Comparison of ENCODE assay signal across 17 cellular contexts in genomic region chr7:19144661-19145428, GRCh38. TPM values are rescaled to one million over a fixed set of nuclear protein-coding genes. Genes with fewer than 3 reads are reported as not detected.
DNase-seq lines count a peak whose midpoint lies in the region; ATAC-seq and TF ChIP-seq lines count a peak whose summit lies in the region.
"Had no signal": no experiment of that assay in that cellular context is flagged by ENCODE, and none has a peak within 500 bp of the region (broad histone marks: within the 10 kb centered on the region; RNA-seq: fewer than 3 reads in every experiment).

Gene FERD3L, minus strand, starts transcription at chr7:19145421. Its CDS starts 59 bp downstream, at chr7:19145362.

- H3K36me3 ChIP-seq in gastrocnemius medialis, result no peaks in the 10 kb centered on the region
- H3K36me3 ChIP-seq: colonic mucosa, gastroesophageal sphincter had no signal

- peaks cover 0 to 11% of the 10 kb centered on the region in 2 donors for H3K4me1 ChIP-seq in gastrocnemius medialis
- H3K4me1 ChIP-seq: colonic mucosa had no signal

- no peaks in the 10 kb centered on the region for H3K9me3 ChIP-seq in gastrocnemius medialis
- H3K9me3 ChIP-seq: colonic mucosa, gastroesophageal sphincter had no signal

- H3K27ac ChIP-seq in gastrocnemius medialis, result no peak within 1 kb of the TSS
- H3K27ac ChIP-seq: colonic mucosa, gastroesophageal sphincter had no signal

- H3K27me3 ChIP-seq in gastrocnemius medialis, result peaks cover 47 to 57% (median 48%) of the 10 kb centered on the region in 3 donors

- DNase-seq in GM03348 (ENCODE audit: low spot score) (peak; percentile 18), astrocyte of the hippocampus (ENCODE audit: low read depth, low spot score) (peak; percentile 10), immature natural killer cell (no peak), gastrocnemius medialis (no peak), HK-2 (ENCODE audit: unreplicated experiment) (no peak), EL (no peak)
- DNase-seq: activated CD4-positive, alpha-beta T cell treated with anti-CD3 and anti-CD28 coated beads, Interleukin-2, amount 50 U/mL, for 1 hour; activated effector memory CD4-positive, alpha-beta T cell treated with Interleukin-2 at 50 U/mL for 16 hours; CD4-positive, CD25-positive, alpha-beta regulatory T cell; colonic mucosa; NCI-H2029 treated with DMSO at 0.1 percent for 48 hours; small intestine had no signal

- H3K4me3 ChIP-seq in gastrocnemius medialis, result peak within 1 kb of the TSS in 3 of 4 donors; percentile 8 to 16 (median 14)
- H3K4me3 ChIP-seq: colonic mucosa had no signal

- no peak for ATAC-seq in gastrocnemius medialis
- ATAC-seq in HG03025 (IDR thresholded peaks at IDR 0.05; ENCODE audit: low FRiP score, unreplicated experiment), result no peak
- ATAC-seq in HG03439 (IDR thresholded peaks at IDR 0.05; ENCODE audit: unreplicated experiment), result no peak

- TF ChIP-seq CTCF in gastrocnemius medialis (IDR thresholded peaks at IDR 0.05 in 4 of 5, conservative IDR thresholded peaks at IDR 0.05 in 1 of 5), result no peak

- intact Hi-C loops in gastrocnemius medialis (cut with DNase I; ENCODE audit: low total_unique reads), result no loop called here

- TF ChIP-seq POLR2A in gastrocnemius medialis (IDR thresholded peaks at IDR 0.05), result no peak

- H3K4me1 Mint-ChIP-seq in immature natural killer cell, result peaks cover 5 to 6% of the 10 kb centered on the region in 2 donors
- H3K4me1 Mint-ChIP-seq: CD4-positive, CD25-positive, alpha-beta regulatory T cell had no signal

- H3K4me3 Mint-ChIP-seq in immature natural killer cell, result peak within 1 kb of the TSS; percentile 35 to 40 (median 39)
- H3K4me3 Mint-ChIP-seq: CD4-positive, CD25-positive, alpha-beta regulatory T cell; memory B cell had no signal

- peaks cover 0 to 3% (median 0%) of the 10 kb centered on the region in 3 donors for H3K36me3 Mint-ChIP-seq in immature natural killer cell
- H3K36me3 Mint-ChIP-seq: CD4-positive, CD25-positive, alpha-beta regulatory T cell had no signal

- in situ Hi-C loops in gastrocnemius medialis (cut with MboI; ENCODE audit: low sequenced_read_pairs in 4 of 4), result no loop called here

- H3K9me3 Mint-ChIP-seq in immature natural killer cell, result peaks cover 3 to 45% (median 6%) of the 10 kb centered on the region in 6 donors

- no peak within 1 kb of the TSS for H3K27ac Mint-ChIP-seq in immature natural killer cell
- H3K27ac Mint-ChIP-seq: CD4-positive, CD25-positive, alpha-beta regulatory T cell; memory B cell had no signal

- H3K27me3 Mint-ChIP-seq in immature natural killer cell (ENCODE audit: low read depth in 3 of 3), result peaks cover 18 to 22% (median 18%) of the 10 kb centered on the region in 3 donors

RNA-seq across cellular contexts. Expression of gene FERD3L, which starts in this region (rescaled TPM):
- not detected for polyA plus RNA-seq in immature natural killer cell
- not detected for total RNA-seq in gastrocnemius medialis
- total RNA-seq: CD4-positive, CD25-positive, alpha-beta regulatory T cell; colonic mucosa; gastroesophageal sphincter; T-helper 1 cell treated with Interleukin-12 subunit alpha and Interleukin-12 subunit beta and Interleukin-4 antibody, amounts not matched to agents 30 ng/mL and 1 ng/mL, for 36 hours had no signal
- polyA plus RNA-seq: CD4-positive, CD25-positive, alpha-beta regulatory T cell; small intestine had no signal

Comparison
In these comparisons a context has a peak if more than half of its experiments do, and no peak if none do; other contexts are left out.
1. DNase-seq: peak in GM03348 (single experiment) and astrocyte of the hippocampus (single experiment); none in immature natural killer cell (0 of 3), gastrocnemius medialis (0 of 2), HK-2 (single experiment) and EL (single experiment).